ENCODE assay signal across 10 cellular contexts in genomic region chr16:22001591-22001990, GRCh38. TPM values are rescaled to one million over a fixed set of nuclear protein-coding genes. Genes with fewer than 3 reads are reported as not detected.
DNase-seq lines count a peak whose midpoint lies in the region; ATAC-seq and TF ChIP-seq lines count a peak whose summit lies in the region.
"Had no signal": no experiment of that assay in that cellular context is flagged by ENCODE, and none has a peak within 500 bp of the region (broad histone marks: within the 10 kb centered on the region; RNA-seq: fewer than 3 reads in every experiment).

No MANE protein-coding gene starts in this region.

- POLR2A ChIA-PET in RWPE1 (lab: Yijun Ruan, JAX; ENCODE audit: low non-redundant PET), result no interaction called here

- no peak for TF ChIP-seq CTCF in RWPE1 (conservative IDR thresholded peaks at IDR 0.05; ENCODE audit: low read depth)
- TF ChIP-seq CTCF in fibroblast of mammary gland (conservative IDR thresholded peaks at IDR 0.05; ENCODE audit: control insufficient read depth, insufficient read depth, low read depth, low read length), result no peak

- CTCF ChIA-PET in RWPE1 (lab: Yijun Ruan, JAX), result interaction anchor here (0.6 to 3.4 kb wide), 4 partner anchors 11 to 97 kb away, joined by 3 to 47 read pairs (median 10); no protein-coding TSS in a partner anchor

- H3K27ac ChIP-seq in RWPE1, result no peak overlapping the region

- H3K4me3 ChIP-seq in fibroblast of mammary gland (ENCODE audit: control insufficient read depth, low read depth, low read length), result no peak overlapping the region
- H3K4me3 ChIP-seq: mucosa of descending colon had no signal

- intact Hi-C loops in sciatic nerve (cut with DNase I), result loop anchor here (5.0 to 10.0 kb wide), 2 partner anchors 71 to 293 kb away; partner anchors contain the start of gene POLR3E

- ATAC-seq in sciatic nerve, result peak; percentile 39
- no peak for ATAC-seq in HG02885 (IDR thresholded peaks at IDR 0.05; ENCODE audit: poor library complexity, unreplicated experiment)

- DNase-seq in EL (peak; percentile 73), RWPE1 (ENCODE audit: low spot score) (peak; percentile 78), fibroblast of mammary gland (ENCODE audit: low read depth) (peak; percentile 80), sciatic nerve (ENCODE audit: low spot score) (no peak), cerebellar cortex (ENCODE audit: low spot score) (no peak), C1 segment of cervical spinal cord (lab: John Stamatoyannopoulos, UW) (no peak)

RNA-seq across cellular contexts. Expression of gene PDZD9, which starts 0.7 kb away (rescaled TPM):
- not detected for total RNA-seq in sciatic nerve
- total RNA-seq: mucosa of descending colon, Right ventricle myocardium superior, subcutaneous adipose tissue had no signal

RNA-seq across cellular contexts. Expression of gene MOSMO, which starts 6.3 kb away (rescaled TPM):
- total RNA-seq in sciatic nerve, result 19.7 TPM

RNA-seq across cellular contexts. Expression of gene UQCRC2, which starts 48.4 kb away (rescaled TPM):
- 169 TPM for total RNA-seq in sciatic nerve

Comparison
In these comparisons a context has a peak if more than half of its experiments do, and no peak if none do; other contexts are left out.
1. DNase-seq: peak in EL (single experiment), RWPE1 (single experiment) and fibroblast of mammary gland (single experiment); none in sciatic nerve (single experiment), cerebellar cortex (single experiment) and C1 segment of cervical spinal cord (0 of 14).